8 cellular contexts compared by ENCODE assay signal in genomic region chr16:65122974-65123845, GRCh38. TPM values are rescaled to one million over a fixed set of nuclear protein-coding genes. Genes with fewer than 3 reads are reported as not detected.
DNase-seq lines count a peak whose midpoint lies in the region; ATAC-seq, FAIRE-seq and TF ChIP-seq lines count a peak whose summit lies in the region.

No MANE protein-coding gene starts in this region.

- H3K27me3 ChIP-seq in kidney epithelial cell (ENCODE audit: control insufficient read depth, insufficient read depth, low read length) (peaks cover 35% of the 10 kb centered on the region), stomach (peaks cover 0 to 57% (median 34%) of the 10 kb centered on the region in 3 donors)

- WGBS in stomach, 5 donors, result 2 to 6% (median 2%) methylated on average over 36 to 68 of the region's 68 CpGs

- peak overlapping the region; percentile 68 for H3K4me3 ChIP-seq in kidney epithelial cell (ENCODE audit: low read depth, low read length)
- peak overlapping the region; percentile 58 to 67 (median 60) for H3K4me3 ChIP-seq in stomach

- peaks cover 0 to 58% (median 41%) of the 10 kb centered on the region in 4 donors for H3K4me1 ChIP-seq in stomach

- no peak for TF ChIP-seq EP300 in stomach (IDR thresholded peaks at IDR 0.05)

- peak overlapping the region; percentile 72 to 92 (median 90) for H3K27ac ChIP-seq in stomach

- H3K9me3 ChIP-seq in stomach, result no peaks in the 10 kb centered on the region

- no peak for TF ChIP-seq POLR2A in stomach (IDR thresholded peaks at IDR 0.05)

- FAIRE-seq in RCC 7860 (lab: Jason Lieb, UNC), result no peak

- TF ChIP-seq CTCF in kidney epithelial cell (IDR thresholded peaks at IDR 0.05; ENCODE audit: insufficient read depth, low read length, poor library complexity, severe bottlenecking), result no peak
- no peak for TF ChIP-seq CTCF in stomach (IDR thresholded peaks at IDR 0.05)

- intact Hi-C loops in stomach (cut with DNase I; ENCODE audit: low total_unique reads), result no loop called here

- no peak for ATAC-seq in GM21529 (IDR thresholded peaks at IDR 0.05; ENCODE audit: unreplicated experiment)

- H3K36me3 ChIP-seq in kidney epithelial cell (ENCODE audit: control insufficient read depth, insufficient read depth, low read length) (no peaks in the 10 kb centered on the region), stomach (no peaks in the 10 kb centered on the region)

- DNase-seq in HCEC 1CT (peak; percentile 71), cerebellum (ENCODE audit: low spot score) (peak; percentile 21), kidney epithelial cell (ENCODE audit: low read depth) (no peak), stomach (peak; percentile 26), H4 (ENCODE audit: low spot score) (no peak), RCC 7860 (ENCODE audit: low spot score) (no peak), NCI-H446 treated with DMSO at 0.1 percent for 48 hours (lab: John Stamatoyannopoulos, UW) (no peak)

RNA-seq across cellular contexts. Expression of gene CDH11, which starts 1.3 kb away (rescaled TPM):
- total RNA-seq in cerebellum (227 TPM), kidney epithelial cell (114 and 135 TPM in 2 replicates), stomach (100 to 1,000 TPM in 2 of 5 donors, 10 to 100 TPM in 2, 1 to 10 TPM in 1; 4.1 to 171 (median 81.7) TPM)
- 1 to 10 TPM; 2.2 to 6.9 (median 4.9) TPM for polyA plus RNA-seq in stomach
- 55.2 and 56.6 TPM in 2 replicates for total RNA-seq in H4 (2014; rRNA removed; shearing (Covaris generic))

Comparison
In these comparisons a context has a peak if more than half of its experiments do, and no peak if none do; other contexts are left out.
1. DNase-seq: peak in HCEC 1CT (single experiment), cerebellum (single experiment) and stomach (single experiment); none in kidney epithelial cell (single experiment), H4 (single experiment), RCC 7860 (single experiment) and NCI-H446 treated with DMSO at 0.1 percent for 48 hours (single experiment).